In the genomic region with DNA sequence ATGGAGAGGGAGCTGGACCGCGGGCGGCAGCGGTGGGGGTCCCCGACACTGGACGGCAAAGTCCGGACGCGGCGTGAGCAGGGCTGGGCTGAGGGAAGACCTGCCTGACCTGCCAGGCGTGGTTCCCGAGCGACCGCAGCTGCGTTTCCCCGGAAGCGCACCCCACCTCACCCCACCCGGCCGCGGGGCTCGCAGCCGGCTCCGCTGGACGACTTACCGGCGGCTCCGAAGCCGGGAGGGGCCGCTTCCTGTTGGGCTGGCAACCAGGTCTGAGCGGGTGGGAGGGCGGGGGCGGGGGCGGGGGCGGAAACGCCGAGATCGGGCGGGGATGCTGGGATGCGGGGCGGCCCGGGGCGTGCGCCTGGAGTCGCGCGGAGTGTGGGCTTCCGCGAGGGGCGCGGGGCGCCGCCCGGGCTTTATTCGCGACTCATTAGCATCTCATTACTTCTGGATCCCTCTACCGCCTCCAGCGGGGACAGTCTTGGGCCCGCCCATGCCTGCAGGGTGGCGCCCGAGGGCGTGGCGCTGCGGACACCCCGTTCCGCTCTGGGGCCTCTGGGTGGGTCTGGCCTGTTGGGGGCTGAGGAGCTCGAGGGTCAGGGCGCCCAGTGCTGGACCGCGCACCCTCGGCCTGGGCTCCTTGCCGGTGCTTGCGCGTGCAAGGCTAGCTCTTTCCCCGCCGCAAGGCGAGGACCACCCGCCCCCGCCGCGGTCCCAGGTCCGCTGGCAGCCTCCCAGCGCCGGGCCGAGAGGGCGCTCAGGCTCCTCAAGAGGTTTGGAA, we compare ENCODE assay signal across 8 cellular contexts. TPM values are rescaled to one million over a fixed set of nuclear protein-coding genes. Genes with fewer than 3 reads are reported as not detected.
A peak's percentile ranks its signal among the peaks of the same experiment; 100 is the strongest.
DNase-seq lines count a peak whose midpoint lies in the region; ATAC-seq, FAIRE-seq and TF ChIP-seq lines count a peak whose summit lies in the region.

A gene with protein sequence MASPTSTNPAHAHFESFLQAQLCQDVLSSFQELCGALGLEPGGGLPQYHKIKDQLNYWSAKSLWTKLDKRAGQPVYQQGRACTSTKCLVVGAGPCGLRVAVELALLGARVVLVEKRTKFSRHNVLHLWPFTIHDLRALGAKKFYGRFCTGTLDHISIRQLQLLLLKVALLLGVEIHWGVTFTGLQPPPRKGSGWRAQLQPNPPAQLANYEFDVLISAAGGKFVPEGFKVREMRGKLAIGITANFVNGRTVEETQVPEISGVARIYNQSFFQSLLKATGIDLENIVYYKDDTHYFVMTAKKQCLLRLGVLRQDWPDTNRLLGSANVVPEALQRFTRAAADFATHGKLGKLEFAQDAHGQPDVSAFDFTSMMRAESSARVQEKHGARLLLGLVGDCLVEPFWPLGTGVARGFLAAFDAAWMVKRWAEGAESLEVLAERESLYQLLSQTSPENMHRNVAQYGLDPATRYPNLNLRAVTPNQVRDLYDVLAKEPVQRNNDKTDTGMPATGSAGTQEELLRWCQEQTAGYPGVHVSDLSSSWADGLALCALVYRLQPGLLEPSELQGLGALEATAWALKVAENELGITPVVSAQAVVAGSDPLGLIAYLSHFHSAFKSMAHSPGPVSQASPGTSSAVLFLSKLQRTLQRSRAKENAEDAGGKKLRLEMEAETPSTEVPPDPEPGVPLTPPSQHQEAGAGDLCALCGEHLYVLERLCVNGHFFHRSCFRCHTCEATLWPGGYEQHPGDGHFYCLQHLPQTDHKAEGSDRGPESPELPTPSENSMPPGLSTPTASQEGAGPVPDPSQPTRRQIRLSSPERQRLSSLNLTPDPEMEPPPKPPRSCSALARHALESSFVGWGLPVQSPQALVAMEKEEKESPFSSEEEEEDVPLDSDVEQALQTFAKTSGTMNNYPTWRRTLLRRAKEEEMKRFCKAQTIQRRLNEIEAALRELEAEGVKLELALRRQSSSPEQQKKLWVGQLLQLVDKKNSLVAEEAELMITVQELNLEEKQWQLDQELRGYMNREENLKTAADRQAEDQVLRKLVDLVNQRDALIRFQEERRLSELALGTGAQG (minus strand): TSS at position 271 of the 781 bp plus-strand sequence. CDS start 1,576 bp downstream, outside the sequence.

- intact Hi-C loops in Caco-2 (cut with micrococcal nuclease; ENCODE audit: unreplicated experiment) = loop anchor here (2.0 kb wide), 1 partner anchor 15 kb away; a partner anchor contains a TSS

- peak; percentile 56 for ATAC-seq in GM19452 (IDR thresholded peaks at IDR 0.05; ENCODE audit: unreplicated experiment)
- peak; percentile 47 for ATAC-seq in HG03565 (IDR thresholded peaks at IDR 0.05; ENCODE audit: unreplicated experiment)
- peak; percentile 61 for ATAC-seq in activated T-helper 17 cell treated with anti-CD3 and anti-CD28 coated beads, Interleukin-2, amount 50 U/mL, for 72 hours (replicated peaks)

- no peaks in the 10 kb centered on the region for H3K27me3 ChIP-seq in Caco-2 (replicated peaks; ENCODE audit: control insufficient read depth, insufficient read depth, low read length)

- H3K27ac ChIP-seq in temporal lobe (ENCODE audit: low read depth, low read length) = peak within 1 kb of the TSS; percentile 77

- TF ChIP-seq CTCF in Caco-2 (IDR thresholded peaks at IDR 0.05; ENCODE audit: insufficient read depth in 1 of 2, low read depth in 1 of 2, low read length in 1 of 2, severe bottlenecking in 1 of 2, unreplicated experiment in 1 of 2) (peak in 1 of 2 experiments; percentile 40), neural crest cell (conservative IDR thresholded peaks at IDR 0.05) (peak; percentile 38)

- H3K4me1 Mint-ChIP-seq in Caco-2 (ENCODE audit: low read depth, unreplicated experiment) = no peaks in the 10 kb centered on the region
- peaks cover 30% of the 10 kb centered on the region for H3K4me1 Mint-ChIP-seq in activated T-helper 17 cell treated with anti-CD3 and anti-CD28 coated beads, Interleukin-2, amount 50 U/mL, for 72 hours
- peaks cover 31% of the 10 kb centered on the region for H3K4me1 Mint-ChIP-seq in neural crest cell

- POLR2A ChIA-PET in Caco-2 (lab: Charles Lee) = no interaction called here

- H3K27me3 Mint-ChIP-seq in Caco-2 (ENCODE audit: insufficient read depth, unreplicated experiment) = no peaks in the 10 kb centered on the region
- no peaks in the 10 kb centered on the region for H3K27me3 Mint-ChIP-seq in activated T-helper 17 cell treated with anti-CD3 and anti-CD28 coated beads, Interleukin-2, amount 50 U/mL, for 72 hours
- H3K27me3 Mint-ChIP-seq in neural crest cell (ENCODE audit: low read depth) = peaks cover 2% of the 10 kb centered on the region

- CTCF ChIA-PET in Caco-2 (lab: Charles Lee) = interaction anchor here (0.7 to 1.4 kb wide), 2 partner anchors 13 to 247 kb away, joined by 3 to 10 read pairs; no protein-coding TSS in a partner anchor

- H3K36me3 Mint-ChIP-seq in Caco-2 (ENCODE audit: insufficient read depth, unreplicated experiment) (no peaks in the 10 kb centered on the region), neural crest cell (ENCODE audit: low read depth) (no peaks in the 10 kb centered on the region)
- H3K36me3 Mint-ChIP-seq in activated T-helper 17 cell treated with anti-CD3 and anti-CD28 coated beads, Interleukin-2, amount 50 U/mL, for 72 hours (ENCODE audit: low read depth) = peaks cover 31% of the 10 kb centered on the region

- H3K36me3 ChIP-seq in Caco-2 (ENCODE audit: control insufficient read depth, insufficient read depth, low read length) = no peaks in the 10 kb centered on the region

- no TSS peak for BruUV-seq in Caco-2 (replicated peaks; lab: Mats Ljungman, UMichigan)

- H3K27ac Mint-ChIP-seq in Caco-2 (ENCODE audit: unreplicated experiment) (peak within 1 kb of the TSS; percentile 76), neural crest cell (ENCODE audit: unreplicated experiment) (peak within 1 kb of the TSS; percentile 98)
- peak within 1 kb of the TSS; percentile 95 for H3K27ac Mint-ChIP-seq in activated T-helper 17 cell treated with anti-CD3 and anti-CD28 coated beads, Interleukin-2, amount 50 U/mL, for 72 hours

- no peaks in the 10 kb centered on the region for H3K9me3 ChIP-seq in Caco-2

- FAIRE-seq in RCC 7860 (lab: Jason Lieb, UNC) = no peak

- peak within 1 kb of the TSS; percentile 99 for H3K4me3 Mint-ChIP-seq in Caco-2 (ENCODE audit: unreplicated experiment)
- H3K4me3 Mint-ChIP-seq in activated T-helper 17 cell treated with anti-CD3 and anti-CD28 coated beads, Interleukin-2, amount 50 U/mL, for 72 hours = peak within 1 kb of the TSS; percentile 94
- H3K4me3 Mint-ChIP-seq in neural crest cell = peak within 1 kb of the TSS; percentile 95

- H3K9me3 Mint-ChIP-seq in Caco-2 (ENCODE audit: unreplicated experiment) = no peaks in the 10 kb centered on the region
- no peaks in the 10 kb centered on the region for H3K9me3 Mint-ChIP-seq in activated T-helper 17 cell treated with anti-CD3 and anti-CD28 coated beads, Interleukin-2, amount 50 U/mL, for 72 hours
- no peaks in the 10 kb centered on the region for H3K9me3 Mint-ChIP-seq in neural crest cell

- peaks cover 13% of the 10 kb centered on the region for H3K4me1 ChIP-seq in Caco-2

- DNase-seq in Caco-2 = peak; percentile 69 to 78
- DNase-seq in RCC 7860 (ENCODE audit: low spot score) = peak; percentile 36
- peak; percentile 26 for DNase-seq in fibroblast of the conjunctiva (ENCODE audit: low read depth)
- peak; percentile 55 for DNase-seq in neural crest cell (ENCODE audit: low read depth, low spot score)

- peak within 1 kb of the TSS; percentile 84 for H3K4me3 ChIP-seq in Caco-2 (ENCODE audit: low read depth, low read length)

RNA-seq across cellular contexts. Expression of the gene that starts here (rescaled TPM):
- total RNA-seq in Caco-2 (2022) (11.7 and 11.8 TPM in 2 replicates), neural crest cell (55.5 and 58.7 TPM in 2 replicates), temporal lobe (29.7 TPM)
- total RNA-seq in activated T-helper 17 cell treated with anti-CD3 and anti-CD28 coated beads, Interleukin-2, amount 50 U/mL, for 72 hours = 10 to 100 TPM; 43.3 to 58.3 TPM

Comparison
In these comparisons a context has a peak if more than half of its experiments do, and no peak if none do; other contexts are left out.
1. Peak in every context shown above with its lines: DNase-seq, ATAC-seq, H3K4me3 ChIP-seq and H3K27ac ChIP-seq.